18 cellular contexts compared by ENCODE assay signal in the genomic region with DNA sequence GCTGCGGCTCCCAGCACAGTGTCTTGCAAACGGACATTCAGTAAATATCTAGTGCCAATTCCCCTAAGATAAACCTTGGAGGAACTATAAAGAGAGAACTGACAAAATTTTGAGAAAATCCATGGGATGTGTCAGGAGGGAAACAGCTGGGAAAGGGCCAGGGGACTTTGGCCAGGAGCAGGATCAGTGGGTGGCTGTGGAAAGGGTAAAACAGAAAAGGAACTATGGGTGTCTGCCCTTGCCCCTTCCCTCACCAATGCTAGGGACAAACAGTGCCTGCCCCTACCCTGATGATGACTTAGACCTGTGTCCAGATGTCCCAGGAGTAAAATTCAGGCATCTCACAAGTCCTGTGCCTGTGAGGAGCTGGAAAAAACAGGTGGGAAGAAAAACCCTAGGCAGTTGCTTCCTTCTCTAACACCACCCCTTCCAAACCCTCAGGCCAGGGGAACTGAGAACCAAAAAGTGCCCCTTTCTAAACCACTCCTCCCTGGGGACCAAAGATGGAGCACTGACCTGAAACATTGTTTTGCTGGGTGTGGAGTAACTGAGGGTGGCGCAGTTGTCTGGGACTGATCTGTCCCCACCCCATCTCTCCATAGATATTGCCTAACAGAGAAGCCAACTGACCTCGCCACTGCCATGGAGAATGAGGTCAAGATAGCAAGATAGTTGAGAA. TPM values are rescaled to one million over a fixed set of nuclear protein-coding genes. Genes with fewer than 3 reads are reported as not detected.
DNase-seq lines count a peak whose midpoint lies in the region; ATAC-seq and TF ChIP-seq lines count a peak whose summit lies in the region.
"Had no signal": no experiment of that assay in that cellular context is flagged by ENCODE, and none has a peak within 500 bp of the region (broad histone marks: within the 10 kb centered on the region; RNA-seq: fewer than 3 reads in every experiment).

No MANE protein-coding gene starts in this region.

- ATAC-seq in activated naive CD4-positive, alpha-beta T cell treated with anti-CD3 and anti-CD28 coated beads, Interleukin-2, amount 50 U/mL, for 72 hours, result no peak
- no peak for ATAC-seq in GM21515 (IDR thresholded peaks at IDR 0.05; ENCODE audit: unreplicated experiment)
- ATAC-seq: A549; activated T-helper 17 cell treated with anti-CD3 and anti-CD28 coated beads, Interleukin-2, amount 50 U/mL, for 72 hours had no signal

- H3K4me1 Mint-ChIP-seq in activated naive CD4-positive, alpha-beta T cell treated with anti-CD3 and anti-CD28 coated beads, Interleukin-2, amount 50 U/mL, for 24 hours, result peaks cover 82% of the 10 kb centered on the region
- H3K4me1 Mint-ChIP-seq in immature natural killer cell (peaks cover 76 to 85% of the 10 kb centered on the region in 2 donors), MCF 10A (ENCODE audit: insufficient read depth, unreplicated experiment) (peaks cover 29% of the 10 kb centered on the region)

- CTCF ChIA-PET in MCF 10A (lab: Yijun Ruan, JAX), result no interaction called here

- peak overlapping the region; percentile 63 for H3K27ac Mint-ChIP-seq in activated naive CD4-positive, alpha-beta T cell treated with anti-CD3 and anti-CD28 coated beads, Interleukin-2, amount 50 U/mL, for 24 hours
- H3K27ac Mint-ChIP-seq in activated naive CD4-positive, alpha-beta T cell treated with anti-CD3 and anti-CD28 coated beads, Interleukin-2, amount 50 U/mL, for 72 hours, result no peak overlapping the region
- H3K27ac Mint-ChIP-seq in immature natural killer cell, result peak overlapping the region; percentile 28 to 62 (median 48)
- no peak overlapping the region for H3K27ac Mint-ChIP-seq in MCF 10A (ENCODE audit: low read depth, unreplicated experiment)

- WGBS in spleen, 5 donors, result 61 to 88% (median 83%) methylated on average over 4 of the region's 4 CpGs

- no peaks in the 10 kb centered on the region for H3K27me3 Mint-ChIP-seq in activated naive CD4-positive, alpha-beta T cell treated with anti-CD3 and anti-CD28 coated beads, Interleukin-2, amount 50 U/mL, for 24 hours
- H3K27me3 Mint-ChIP-seq in immature natural killer cell (ENCODE audit: low read depth in 3 of 3), result peaks cover 9 to 11% (median 10%) of the 10 kb centered on the region in 3 donors
- no peaks in the 10 kb centered on the region for H3K27me3 Mint-ChIP-seq in MCF 10A (ENCODE audit: insufficient read depth, unreplicated experiment)
- H3K27me3 Mint-ChIP-seq: activated T-helper 17 cell treated with anti-CD3 and anti-CD28 coated beads, Interleukin-2, amount 50 U/mL, for 72 hours had no signal

- BruUV-seq in MCF 10A (replicated peaks; lab: Mats Ljungman, UMichigan), result no TSS peak

- POLR2A ChIA-PET in MCF 10A (lab: Yijun Ruan, JAX), result interaction anchor here (0.9 kb wide), 1 partner anchor 22 kb away, joined by 4 read pairs; a partner anchor contains a TSS

- intact Hi-C loops in spleen (cut with DNase I; ENCODE audit: low total_unique reads) (loop anchor here (10.0 kb wide), 1 partner anchor 157 kb away; no protein-coding TSS in a partner anchor), MCF 10A (cut with micrococcal nuclease) (no loop called here)

- no peaks in the 10 kb centered on the region for H3K9me3 Mint-ChIP-seq in activated naive CD4-positive, alpha-beta T cell treated with anti-CD3 and anti-CD28 coated beads, Interleukin-2, amount 50 U/mL, for 24 hours
- H3K9me3 Mint-ChIP-seq in activated naive CD4-positive, alpha-beta T cell treated with anti-CD3 and anti-CD28 coated beads, Interleukin-2, amount 50 U/mL, for 72 hours, result peaks cover 5 to 16% of the 10 kb centered on the region in 2 donors
- H3K9me3 Mint-ChIP-seq in immature natural killer cell, result no peaks in the 10 kb centered on the region
- H3K9me3 Mint-ChIP-seq in MCF 10A (ENCODE audit: unreplicated experiment), result peaks cover 21% of the 10 kb centered on the region
- H3K9me3 Mint-ChIP-seq: activated T-helper 17 cell treated with anti-CD3 and anti-CD28 coated beads, Interleukin-2, amount 50 U/mL, for 72 hours had no signal

- H3K4me1 ChIP-seq in spleen, result peaks cover 16 to 83% (median 59%) of the 10 kb centered on the region in 6 donors

- H3K27ac ChIP-seq in spleen, result peak overlapping the region in 5 of 8 donors; percentile 23 to 92 (median 83)
- H3K27ac ChIP-seq: A549, right atrium auricular region, testis had no signal

- H3K27me3 ChIP-seq in spleen (replicated peaks in 1 of 7), result no peaks in the 10 kb centered on the region
- H3K27me3 ChIP-seq: adrenal gland, right atrium auricular region, testis had no signal

- peaks cover 2% of the 10 kb centered on the region for H3K36me3 Mint-ChIP-seq in activated naive CD4-positive, alpha-beta T cell treated with anti-CD3 and anti-CD28 coated beads, Interleukin-2, amount 50 U/mL, for 24 hours
- peaks cover 0 to 23% of the 10 kb centered on the region in 2 donors for H3K36me3 Mint-ChIP-seq in activated naive CD4-positive, alpha-beta T cell treated with anti-CD3 and anti-CD28 coated beads, Interleukin-2, amount 50 U/mL, for 72 hours
- no peaks in the 10 kb centered on the region for H3K36me3 Mint-ChIP-seq in immature natural killer cell
- H3K36me3 Mint-ChIP-seq in MCF 10A (ENCODE audit: insufficient read depth, unreplicated experiment), result no peaks in the 10 kb centered on the region

- H3K4me3 ChIP-seq in NB4 (ENCODE audit: low read depth, low read length) (no peak overlapping the region), spleen (peak overlapping the region in 1 of 8 donors; percentile 35)
- H3K4me3 ChIP-seq: A549, adrenal gland, right atrium auricular region, testis had no signal

- DNase-seq in activated naive CD4-positive, alpha-beta T cell treated with anti-CD3 and anti-CD28 coated beads, Interleukin-2, amount 50 U/mL, for 72 hours (ENCODE audit: low spot score in 2 of 2), result no peak
- peak; percentile 51 for DNase-seq in NB4 (ENCODE audit: low read depth)
- DNase-seq in immature natural killer cell, result no peak
- no peak for DNase-seq in spleen
- DNase-seq in MCF 10A (ENCODE audit: unreplicated experiment), result no peak
- no peak for DNase-seq in putamen (ENCODE audit: low spot score)
- DNase-seq: C1 segment of cervical spinal cord; left ventricle myocardium superior; NCI-H1694; NCI-H69; stimulated activated CD4-positive, alpha-beta T cell treated with anti-CD3 and anti-CD28 coated beads, Interleukin-15, amount 100 ng/mL, for 24 hours; testis had no signal

- H3K9me3 ChIP-seq in spleen, result no peaks in the 10 kb centered on the region
- H3K9me3 ChIP-seq: adrenal gland, right atrium auricular region, testis had no signal

- H3K36me3 ChIP-seq in spleen, result no peaks in the 10 kb centered on the region
- H3K36me3 ChIP-seq: adrenal gland, right atrium auricular region had no signal

- no peak for TF ChIP-seq POLR2A in NB4 (IDR thresholded peaks at IDR 0.05; ENCODE audit: extremely low read depth, insufficient read length)
- no peak for TF ChIP-seq POLR2A in spleen (IDR thresholded peaks at IDR 0.05)

- TF ChIP-seq CTCF in NB4 (IDR thresholded peaks at IDR 0.05; ENCODE audit: low read depth, low read length), result no peak
- no peak for TF ChIP-seq CTCF in spleen (IDR thresholded peaks at IDR 0.05 in 8 of 11, conservative IDR thresholded peaks at IDR 0.05 in 3 of 11)
- TF ChIP-seq CTCF in MCF 10A (IDR thresholded peaks at IDR 0.05; ENCODE audit: unreplicated experiment), result no peak

- no peak overlapping the region for H3K4me3 Mint-ChIP-seq in activated naive CD4-positive, alpha-beta T cell treated with anti-CD3 and anti-CD28 coated beads, Interleukin-2, amount 50 U/mL, for 24 hours
- H3K4me3 Mint-ChIP-seq in immature natural killer cell, result peak overlapping the region in 3 of 5 donors; percentile 24 to 29 (median 29)
- H3K4me3 Mint-ChIP-seq in MCF 10A (ENCODE audit: unreplicated experiment), result no peak overlapping the region
- H3K4me3 Mint-ChIP-seq: activated T-helper 17 cell treated with anti-CD3 and anti-CD28 coated beads, Interleukin-2, amount 50 U/mL, for 72 hours had no signal

RNA-seq across cellular contexts. Expression of a gene that starts 22.1 kb away (rescaled TPM):
- 10 to 100 TPM; 42.2 to 44.4 TPM for total RNA-seq in activated naive CD4-positive, alpha-beta T cell treated with anti-CD3 and anti-CD28 coated beads, Interleukin-2, amount 50 U/mL, for 72 hours
- polyA plus RNA-seq in immature natural killer cell (100 to 1,000 TPM in 1 of 3 donors, 10 to 100 TPM in 2; 76.8 to 111 (median 87.9) TPM), spleen (10 to 100 TPM; 20.4 to 22.3 (median 22.0) TPM)
- total RNA-seq in spleen (100 to 1,000 TPM in 2 of 7 donors, 10 to 100 TPM in 5; 54.7 to 124 (median 86.8) TPM), MCF 10A (2022) (7.3 and 8.8 TPM in 2 replicates)

RNA-seq across cellular contexts. Expression of a gene that starts 58.6 kb away (rescaled TPM):
- total RNA-seq in activated naive CD4-positive, alpha-beta T cell treated with anti-CD3 and anti-CD28 coated beads, Interleukin-2, amount 50 U/mL, for 72 hours, result 10 to 100 TPM; 21.4 to 33.5 TPM
- polyA plus RNA-seq in immature natural killer cell (10 to 100 TPM; 45.9 to 63.5 (median 46.9) TPM), spleen (10 to 100 TPM; 25.4 to 29.6 (median 29.3) TPM)
- total RNA-seq in spleen (10 to 100 TPM; 44.1 to 89.7 (median 60.7) TPM), MCF 10A (2022) (23.2 and 26.3 TPM in 2 replicates)

Comparison
In these comparisons a context has a peak if more than half of its experiments do, and no peak if none do; other contexts are left out.
1. H3K27ac Mint-ChIP-seq: peak in activated naive CD4-positive, alpha-beta T cell treated with anti-CD3 and anti-CD28 coated beads, Interleukin-2, amount 50 U/mL, for 24 hours (single experiment) and immature natural killer cell (6 of 6); none in activated naive CD4-positive, alpha-beta T cell treated with anti-CD3 and anti-CD28 coated beads, Interleukin-2, amount 50 U/mL, for 72 hours (0 of 2) and MCF 10A (single experiment).
2. H3K4me3 Mint-ChIP-seq: peak in immature natural killer cell (3 of 5); none in activated naive CD4-positive, alpha-beta T cell treated with anti-CD3 and anti-CD28 coated beads, Interleukin-2, amount 50 U/mL, for 24 hours (single experiment) and MCF 10A (single experiment).